Comparison of ENCODE assay signal across 10 cellular contexts in the genomic region with DNA sequence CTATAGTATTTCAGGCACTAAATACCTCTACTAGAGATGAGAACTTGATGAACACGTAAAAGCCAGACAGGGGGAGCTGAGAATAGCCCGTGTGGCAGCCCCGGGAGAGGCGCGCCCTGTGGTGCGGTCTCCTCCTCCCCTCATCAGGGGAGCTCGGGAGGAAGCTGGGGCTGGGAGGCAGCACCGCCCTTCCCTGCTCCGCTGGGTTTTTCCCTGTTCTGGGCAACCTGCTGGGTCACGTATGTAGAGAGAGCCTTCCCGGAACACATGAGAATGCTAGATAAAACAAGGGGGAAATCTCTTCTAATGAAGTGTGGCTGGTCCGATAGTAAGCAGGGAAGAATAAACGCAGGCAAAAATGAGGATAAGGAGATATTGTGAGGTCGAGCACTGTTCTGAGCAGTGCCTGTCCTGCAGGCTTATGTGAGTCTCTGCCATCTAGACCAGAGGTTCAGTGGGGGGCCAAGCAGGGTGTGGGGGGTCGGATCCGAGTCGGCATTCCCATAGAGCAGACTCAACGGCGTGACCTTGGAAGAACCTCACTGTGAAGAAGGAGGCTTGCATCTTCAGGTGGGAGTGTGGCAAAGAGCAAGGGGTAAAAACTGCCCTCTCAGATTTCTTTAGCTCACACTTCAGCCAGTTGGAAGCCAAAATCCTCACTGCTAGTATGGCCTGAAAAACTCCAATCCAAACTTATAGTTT. TPM values are rescaled to one million over a fixed set of nuclear protein-coding genes. Genes with fewer than 3 reads are reported as not detected.
DNase-seq lines count a peak whose midpoint lies in the region; ATAC-seq and TF ChIP-seq lines count a peak whose summit lies in the region.
"Had no signal": no experiment of that assay in that cellular context is flagged by ENCODE, and none has a peak within 500 bp of the region (broad histone marks: within the 10 kb centered on the region; RNA-seq: fewer than 3 reads in every experiment).

No MANE protein-coding gene starts in this region.

- H3K9me3 Mint-ChIP-seq in dendritic cell treated with granulocyte-macrophage colony-stimulating factor and Interleukin-4, amounts not matched to agents 40 ng/mL and 50 ng/mL, for 4 days = no peaks in the 10 kb centered on the region

- ATAC-seq in HG02610 (IDR thresholded peaks at IDR 0.05; ENCODE audit: unreplicated experiment) (peak; percentile 76), right lobe of liver (peak; percentile 62 to 84 (median 70)), GM21526 (IDR thresholded peaks at IDR 0.05; ENCODE audit: low FRiP score, unreplicated experiment) (no peak)

- H3K4me3 Mint-ChIP-seq in dendritic cell treated with granulocyte-macrophage colony-stimulating factor and Interleukin-4, amounts not matched to agents 40 ng/mL and 50 ng/mL, for 4 days = peak overlapping the region; percentile 39
- H3K4me3 Mint-ChIP-seq: CD8-positive, alpha-beta memory T cell had no signal

- 25% methylated on average over 19 of the region's 19 CpGs for WGBS in right lobe of liver (ENCODE audit: insufficient coverage, low coverage, low lambda C conversion rate, missing lambda C conversion rate)

- H3K4me1 Mint-ChIP-seq in dendritic cell treated with granulocyte-macrophage colony-stimulating factor and Interleukin-4, amounts not matched to agents 40 ng/mL and 50 ng/mL, for 4 days (ENCODE audit: low read depth) = peaks cover 23% of the 10 kb centered on the region

- peak overlapping the region; percentile 34 for H3K27ac Mint-ChIP-seq in dendritic cell treated with granulocyte-macrophage colony-stimulating factor and Interleukin-4, amounts not matched to agents 40 ng/mL and 50 ng/mL, for 4 days

- intact Hi-C loops in dendritic cell treated with granulocyte-macrophage colony-stimulating factor and Interleukin-4, amounts not matched to agents 40 ng/mL and 50 ng/mL, for 4 days (cut with micrococcal nuclease) = no loop called here
- intact Hi-C loops in right lobe of liver (cut with DNase I) = no loop called here

- no peaks in the 10 kb centered on the region for H3K9me3 ChIP-seq in right lobe of liver

- H3K27me3 ChIP-seq in right lobe of liver = no peaks in the 10 kb centered on the region

- DNase-seq in AG20443 (ENCODE audit: low spot score) = peak; percentile 53
- DNase-seq in right lobe of liver = peak in 1 of 3 donors; percentile 46
- DNase-seq in activated gamma-delta T cell treated with Interleukin-2 at 50 U/mL for 16 hours = no peak
- no peak for DNase-seq in activated CD8-positive, alpha-beta memory T cell treated with anti-CD3 and anti-CD28 coated beads, Interleukin-2, amount 50 U/mL, for 48 hours
- DNase-seq in anterior cingulate cortex (lab: John Stamatoyannopoulos, UW) = no peak
- DNase-seq: CD8-positive, alpha-beta memory T cell; foreskin melanocyte had no signal

- no peaks in the 10 kb centered on the region for H3K36me3 ChIP-seq in right lobe of liver

- no peaks in the 10 kb centered on the region for H3K36me3 Mint-ChIP-seq in dendritic cell treated with granulocyte-macrophage colony-stimulating factor and Interleukin-4, amounts not matched to agents 40 ng/mL and 50 ng/mL, for 4 days (ENCODE audit: low read depth)

- H3K4me3 ChIP-seq in right lobe of liver = no peak overlapping the region

- H3K4me1 ChIP-seq in right lobe of liver = no peaks in the 10 kb centered on the region

- no peak overlapping the region for H3K27ac ChIP-seq in right lobe of liver

- no peak for TF ChIP-seq CTCF in right lobe of liver (IDR thresholded peaks at IDR 0.05)

- TF ChIP-seq POLR2A in right lobe of liver (IDR thresholded peaks at IDR 0.05) = no peak

- peaks cover 29% of the 10 kb centered on the region for H3K27me3 Mint-ChIP-seq in dendritic cell treated with granulocyte-macrophage colony-stimulating factor and Interleukin-4, amounts not matched to agents 40 ng/mL and 50 ng/mL, for 4 days

RNA-seq across cellular contexts. Expression of a gene that starts 13.4 kb away (rescaled TPM):
- total RNA-seq in right lobe of liver = 10 to 100 TPM in 3 of 6 experiments, 1 to 10 TPM in 3; 6.4 to 18.1 (median 11.1) TPM

RNA-seq across cellular contexts. Expression of a gene that starts 54.0 kb away (rescaled TPM):
- total RNA-seq in right lobe of liver = 1 to 10 TPM in 2 of 6 experiments, under 1 TPM in 4; 0.19 to 1.4 (median 0.65) TPM
